ENCODE assay signal across 20 cellular contexts in the genomic region with DNA sequence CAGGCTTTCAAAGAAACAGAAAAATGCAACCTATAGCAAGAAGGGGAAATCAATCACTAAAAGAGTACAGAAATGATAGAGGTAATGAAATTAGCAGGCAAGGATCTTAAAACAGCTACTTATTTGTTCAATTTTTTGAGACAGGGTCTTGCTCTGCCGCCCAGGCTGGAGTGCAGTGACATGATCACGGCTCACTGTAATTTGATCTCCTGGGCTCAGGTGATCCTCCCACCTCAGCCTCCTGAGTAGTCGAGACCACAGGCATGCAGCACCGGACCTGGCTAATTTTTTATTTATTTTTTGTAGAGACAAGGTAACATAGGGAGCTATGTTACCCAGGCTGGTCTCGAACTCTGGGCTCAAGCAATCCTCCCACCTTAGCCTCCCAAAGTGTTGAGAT. TPM values are rescaled to one million over a fixed set of nuclear protein-coding genes. Genes with fewer than 3 reads are reported as not detected.
A peak's percentile ranks its signal among the peaks of the same experiment; 100 is the strongest.
DNase-seq lines count a peak whose midpoint lies in the region; ATAC-seq and TF ChIP-seq lines count a peak whose summit lies in the region.
"Had no signal": no experiment of that assay in that cellular context is flagged by ENCODE, and none has a peak within 500 bp of the region (broad histone marks: within the 10 kb centered on the region; RNA-seq: fewer than 3 reads in every experiment).

No MANE protein-coding gene starts in this region.

- CTCF ChIA-PET in HCT116 (lab: Charles Lee) = no interaction called here

- H2AFZ ChIP-seq in HCT116 (ENCODE audit: low read depth, low read length, poor library complexity, severe bottlenecking) = no peak overlapping the region
- H2AFZ ChIP-seq in smooth muscle cell (ENCODE audit: low read depth) = no peak overlapping the region

- H3K79me2 ChIP-seq in HCT116 (ENCODE audit: insufficient read depth, low read length) (no peaks in the 10 kb centered on the region), smooth muscle cell (ENCODE audit: low read depth) (no peaks in the 10 kb centered on the region)

- H3K27me3 ChIP-seq in HCT116 (ENCODE audit: insufficient read depth, low read length) = no peaks in the 10 kb centered on the region
- no peaks in the 10 kb centered on the region for H3K27me3 ChIP-seq in smooth muscle cell (ENCODE audit: low read depth)
- H3K27me3 ChIP-seq: BLaER1 had no signal

- peaks cover 10% of the 10 kb centered on the region for H3K4me1 Mint-ChIP-seq in activated T-cell treated with anti-CD3 and anti-CD28 coated beads, Interleukin-2, amount 50 U/mL, for 72 hours (ENCODE audit: low read depth)
- peaks cover 4% of the 10 kb centered on the region for H3K4me1 Mint-ChIP-seq in activated T-cell treated with anti-CD3 and anti-CD28 coated beads, Interleukin-2, amount 50 U/mL, for 4 hours (ENCODE audit: low read depth)
- H3K4me1 Mint-ChIP-seq in activated T-helper 17 cell treated with anti-CD3 and anti-CD28 coated beads, Interleukin-2, amount 50 U/mL, for 72 hours = peaks cover 11% of the 10 kb centered on the region
- H3K4me1 Mint-ChIP-seq in stimulated activated effector memory CD8-positive, alpha-beta T cell treated with anti-CD3 and anti-CD28 coated beads, Interleukin-12 subunit alpha, Interleukin-12 subunit beta, amount 100 ng/mL, for 72 hours = peaks cover 15% of the 10 kb centered on the region
- H3K4me1 Mint-ChIP-seq: CD14-positive monocyte had no signal

- H3F3A ChIP-seq in smooth muscle cell (ENCODE audit: low read depth) = no peaks in the 10 kb centered on the region

- no peak overlapping the region for H3K27ac ChIP-seq in HCT116 (ENCODE audit: low read depth, low read length)
- no peak overlapping the region for H3K27ac ChIP-seq in smooth muscle cell (ENCODE audit: low read depth)
- H3K27ac ChIP-seq: BLaER1 had no signal

- no peaks in the 10 kb centered on the region for H3K27me3 Mint-ChIP-seq in activated T-cell treated with anti-CD3 and anti-CD28 coated beads, Interleukin-2, amount 50 U/mL, for 72 hours (ENCODE audit: low read depth)
- no peaks in the 10 kb centered on the region for H3K27me3 Mint-ChIP-seq in activated T-cell treated with anti-CD3 and anti-CD28 coated beads, Interleukin-2, amount 50 U/mL, for 4 hours (ENCODE audit: low read depth)
- no peaks in the 10 kb centered on the region for H3K27me3 Mint-ChIP-seq in activated T-helper 17 cell treated with anti-CD3 and anti-CD28 coated beads, Interleukin-2, amount 50 U/mL, for 72 hours
- H3K27me3 Mint-ChIP-seq: CD4-positive, alpha-beta memory T cell had no signal

- RAD21 ChIA-PET in HCT116 (lab: Charles Lee; ENCODE audit: low non-redundant PET in 1 of 2, low total read pairs in 2 of 2, uncharacterized antibody in 2 of 2, unreplicated experiment in 2 of 2) = no interaction called here

- POLR2A ChIA-PET in HCT116 (lab: Charles Lee) = no interaction called here

- DNase-seq in activated T-cell treated with anti-CD3 and anti-CD28 coated beads, Interleukin-2, amount 50 U/mL, for 72 hours = no peak
- no peak for DNase-seq in activated T-cell treated with anti-CD3 and anti-CD28 coated beads, Interleukin-2, amount 50 U/mL, for 4 hours
- DNase-seq in HCT116 (ENCODE audit: low read depth, low spot score) (no peak), smooth muscle cell (lab: John Stamatoyannopoulos, UW; ENCODE audit: unreplicated experiment) (no peak)
- DNase-seq in stimulated activated effector memory CD8-positive, alpha-beta T cell treated with anti-CD3 and anti-CD28 coated beads, Interleukin-12 subunit alpha, Interleukin-12 subunit beta, amount 100 ng/mL, for 72 hours (ENCODE audit: low spot score in 2 of 2) = no peak
- no peak for DNase-seq in stimulated activated naive CD4-positive, alpha-beta T cell (lab: John Stamatoyannopoulos, UW)
- DNase-seq: 8988T; CD4-positive, alpha-beta memory T cell; DMS153; DMS79; GDM1; H9 had no signal

- H3K9me2 ChIP-seq in HCT116 (ENCODE audit: insufficient read depth) = no peaks in the 10 kb centered on the region

- no peak for ATAC-seq in activated T-cell treated with anti-CD3 and anti-CD28 coated beads, Interleukin-2, amount 50 U/mL, for 72 hours (replicated peaks in 1 of 2)
- ATAC-seq in activated T-cell treated with anti-CD3 and anti-CD28 coated beads, Interleukin-2, amount 50 U/mL, for 4 hours = no peak
- ATAC-seq in HCT116 = peak; percentile 69
- ATAC-seq in activated T-helper 17 cell treated with anti-CD3 and anti-CD28 coated beads, Interleukin-2, amount 50 U/mL, for 72 hours (replicated peaks) = peak; percentile 12
- ATAC-seq in stimulated activated effector memory CD8-positive, alpha-beta T cell treated with anti-CD3 and anti-CD28 coated beads, Interleukin-12 subunit alpha, Interleukin-12 subunit beta, amount 100 ng/mL, for 72 hours = no peak

- H3K4me3 ChIP-seq in HCT116 (replicated peaks in 1 of 2; ENCODE audit: low read depth in 1 of 2, low read length in 2 of 2) = no peak overlapping the region
- no peak overlapping the region for H3K4me3 ChIP-seq in smooth muscle cell
- H3K4me3 ChIP-seq: BLaER1 had no signal

- no peak for TF ChIP-seq CTCF in HCT116 (IDR thresholded peaks at IDR 0.05 in 2 of 3, conservative IDR thresholded peaks at IDR 0.05 in 1 of 3; ENCODE audit: borderline replicate concordance in 1 of 3, insufficient read depth in 1 of 3, low read depth in 2 of 3, low read length in 2 of 3)
- no peak for TF ChIP-seq CTCF in smooth muscle cell (IDR thresholded peaks at IDR 0.05; ENCODE audit: borderline replicate concordance, insufficient read depth, poor library complexity, severe bottlenecking)

- BruUV-seq in HCT116 (replicated peaks; lab: Mats Ljungman, UMichigan) = no TSS peak

- no peaks in the 10 kb centered on the region for H3K9me3 ChIP-seq in HCT116 (ENCODE audit: control insufficient read depth in 1 of 2, insufficient read depth in 1 of 2, low read depth in 1 of 2, low read length in 2 of 2)
- H3K9me3 ChIP-seq in smooth muscle cell (replicated peaks; ENCODE audit: low read depth) = no peaks in the 10 kb centered on the region
- H3K9me3 ChIP-seq: BLaER1 had no signal

- no peak for TF ChIP-seq POLR2A in HCT116 (IDR thresholded peaks at IDR 0.05; ENCODE audit: borderline replicate concordance, extremely low read depth, insufficient read depth, insufficient read length)

- peaks cover 8 to 34% of the 10 kb centered on the region in 2 donors for H3K36me3 Mint-ChIP-seq in activated T-cell treated with anti-CD3 and anti-CD28 coated beads, Interleukin-2, amount 50 U/mL, for 72 hours (ENCODE audit: insufficient read depth in 2 of 2)
- H3K36me3 Mint-ChIP-seq in activated T-cell treated with anti-CD3 and anti-CD28 coated beads, Interleukin-2, amount 50 U/mL, for 4 hours (ENCODE audit: insufficient read depth) = peaks cover 50% of the 10 kb centered on the region
- peaks cover 95% of the 10 kb centered on the region for H3K36me3 Mint-ChIP-seq in activated T-helper 17 cell treated with anti-CD3 and anti-CD28 coated beads, Interleukin-2, amount 50 U/mL, for 72 hours (ENCODE audit: low read depth)
- H3K36me3 Mint-ChIP-seq in stimulated activated effector memory CD8-positive, alpha-beta T cell treated with anti-CD3 and anti-CD28 coated beads, Interleukin-12 subunit alpha, Interleukin-12 subunit beta, amount 100 ng/mL, for 72 hours = peaks cover 98% of the 10 kb centered on the region

- H3K36me3 ChIP-seq in HCT116 (ENCODE audit: control insufficient read depth in 1 of 2, insufficient read depth in 2 of 2, low read length in 2 of 2) = peaks cover 10 to 19% of the 10 kb centered on the region in 2 experiments
- H3K36me3 ChIP-seq in smooth muscle cell (ENCODE audit: low read depth) = peaks cover 2% of the 10 kb centered on the region

- H3K9ac ChIP-seq in HCT116 (ENCODE audit: low read length) (no peak overlapping the region), smooth muscle cell (ENCODE audit: low read depth) (no peak overlapping the region)
- H3K9ac ChIP-seq: BLaER1 had no signal

- H3K27ac Mint-ChIP-seq in activated T-cell treated with anti-CD3 and anti-CD28 coated beads, Interleukin-2, amount 50 U/mL, for 72 hours = peak overlapping the region; percentile 85
- peak overlapping the region; percentile 91 for H3K27ac Mint-ChIP-seq in activated T-helper 17 cell treated with anti-CD3 and anti-CD28 coated beads, Interleukin-2, amount 50 U/mL, for 72 hours
- H3K27ac Mint-ChIP-seq in stimulated activated effector memory CD8-positive, alpha-beta T cell treated with anti-CD3 and anti-CD28 coated beads, Interleukin-12 subunit alpha, Interleukin-12 subunit beta, amount 100 ng/mL, for 72 hours = peak overlapping the region; percentile 44

- no peak overlapping the region for H3K4me3 Mint-ChIP-seq in activated T-cell treated with anti-CD3 and anti-CD28 coated beads, Interleukin-2, amount 50 U/mL, for 72 hours
- H3K4me3 Mint-ChIP-seq in activated T-cell treated with anti-CD3 and anti-CD28 coated beads, Interleukin-2, amount 50 U/mL, for 4 hours = no peak overlapping the region
- no peak overlapping the region for H3K4me3 Mint-ChIP-seq in activated T-helper 17 cell treated with anti-CD3 and anti-CD28 coated beads, Interleukin-2, amount 50 U/mL, for 72 hours
- H3K4me3 Mint-ChIP-seq in stimulated activated effector memory CD8-positive, alpha-beta T cell treated with anti-CD3 and anti-CD28 coated beads, Interleukin-12 subunit alpha, Interleukin-12 subunit beta, amount 100 ng/mL, for 72 hours = no peak overlapping the region
- H3K4me3 Mint-ChIP-seq: CD14-positive monocyte; CD4-positive, alpha-beta memory T cell; H9 had no signal

- H3K4me2 ChIP-seq in HCT116 (ENCODE audit: low read length) = peak overlapping the region; percentile 17; the same call in 1 of the 2 replicates
- no peak overlapping the region for H3K4me2 ChIP-seq in smooth muscle cell
- H3K4me2 ChIP-seq: BLaER1 had no signal

- H3K9me3 Mint-ChIP-seq in activated T-cell treated with anti-CD3 and anti-CD28 coated beads, Interleukin-2, amount 50 U/mL, for 72 hours = no peaks in the 10 kb centered on the region
- H3K9me3 Mint-ChIP-seq in activated T-cell treated with anti-CD3 and anti-CD28 coated beads, Interleukin-2, amount 50 U/mL, for 4 hours = no peaks in the 10 kb centered on the region
- H3K9me3 Mint-ChIP-seq in activated T-helper 17 cell treated with anti-CD3 and anti-CD28 coated beads, Interleukin-2, amount 50 U/mL, for 72 hours = no peaks in the 10 kb centered on the region
- H3K9me3 Mint-ChIP-seq in stimulated activated effector memory CD8-positive, alpha-beta T cell treated with anti-CD3 and anti-CD28 coated beads, Interleukin-12 subunit alpha, Interleukin-12 subunit beta, amount 100 ng/mL, for 72 hours = no peaks in the 10 kb centered on the region
- H3K9me3 Mint-ChIP-seq: CD4-positive, alpha-beta memory T cell; H9 had no signal

- WGBS in smooth muscle cell (ENCODE audit: low lambda C conversion rate) = 65% methylated on average over 5 of the region's 5 CpGs

- intact Hi-C loops in HCT116 (cut with micrococcal nuclease) = no loop called here

- H4K20me1 ChIP-seq in HCT116 (ENCODE audit: insufficient read depth) = no peaks in the 10 kb centered on the region
- H4K20me1 ChIP-seq in smooth muscle cell (ENCODE audit: low read depth) = no peaks in the 10 kb centered on the region
- H4K20me1 ChIP-seq: BLaER1 had no signal

- TF ChIP-seq RAD21 in HCT116 (IDR thresholded peaks at IDR 0.05; ENCODE audit: low read depth) = no peak

- H3K4me1 ChIP-seq in HCT116 (ENCODE audit: control insufficient read depth in 1 of 2, insufficient read depth in 2 of 2, low read length in 2 of 2) (peaks cover 7 to 8% of the 10 kb centered on the region in 2 experiments), smooth muscle cell (ENCODE audit: low read depth) (peaks cover 8% of the 10 kb centered on the region)
- H3K4me1 ChIP-seq: BLaER1 had no signal

RNA-seq across cellular contexts. Expression of a gene that starts 21.6 kb away (rescaled TPM):
- total RNA-seq in activated T-cell treated with anti-CD3 and anti-CD28 coated beads, Interleukin-2, amount 50 U/mL, for 72 hours = 10 to 100 TPM; 37.0 to 41.3 TPM
- 10 to 100 TPM; 21.8 to 41.7 (median 27.4) TPM for total RNA-seq in activated T-cell treated with anti-CD3 and anti-CD28 coated beads, Interleukin-2, amount 50 U/mL, for 4 hours
- 43.8 TPM for total RNA-seq in HCT116 (2021; ENCODE audit: unreplicated experiment)
- polyA plus RNA-seq in HCT116 (2012) = 22.3 and 23.1 TPM in 2 replicates
- total RNA-seq in activated T-helper 17 cell treated with anti-CD3 and anti-CD28 coated beads, Interleukin-2, amount 50 U/mL, for 72 hours = 10 to 100 TPM; 38.6 to 48.9 TPM
- total RNA-seq in smooth muscle cell = 12.9 and 16.9 TPM in 2 replicates
- 12.1 and 14.7 TPM in 2 replicates for polyA plus RNA-seq in smooth muscle cell

RNA-seq across cellular contexts. Expression of a gene that starts 28.9 kb away (rescaled TPM):
- total RNA-seq in activated T-cell treated with anti-CD3 and anti-CD28 coated beads, Interleukin-2, amount 50 U/mL, for 72 hours = not detected
- total RNA-seq in activated T-cell treated with anti-CD3 and anti-CD28 coated beads, Interleukin-2, amount 50 U/mL, for 4 hours = not detected
- not detected for total RNA-seq in HCT116 (2021; ENCODE audit: unreplicated experiment)
- polyA plus RNA-seq in HCT116 (2012) = 0.39 and 0.55 TPM in 2 replicates
- not detected for total RNA-seq in activated T-helper 17 cell treated with anti-CD3 and anti-CD28 coated beads, Interleukin-2, amount 50 U/mL, for 72 hours
- total RNA-seq in smooth muscle cell = not detected in 2 replicates
- not detected in 2 replicates for polyA plus RNA-seq in smooth muscle cell
- total RNA-seq: A673; CD4-positive, alpha-beta memory T cell; Daoy; H1; H9; HT-29 had no signal
- polyA plus RNA-seq: AG04450; CD14-positive monocyte; CD4-positive, alpha-beta memory T cell; H1 had no signal

Comparison
In these comparisons a context has a peak if more than half of its experiments do, and no peak if none do; other contexts are left out.
1. ATAC-seq: peak in HCT116 (single experiment) and activated T-helper 17 cell treated with anti-CD3 and anti-CD28 coated beads, Interleukin-2, amount 50 U/mL, for 72 hours (single experiment); none in activated T-cell treated with anti-CD3 and anti-CD28 coated beads, Interleukin-2, amount 50 U/mL, for 72 hours (0 of 2), activated T-cell treated with anti-CD3 and anti-CD28 coated beads, Interleukin-2, amount 50 U/mL, for 4 hours (0 of 2) and stimulated activated effector memory CD8-positive, alpha-beta T cell treated with anti-CD3 and anti-CD28 coated beads, Interleukin-12 subunit alpha, Interleukin-12 subunit beta, amount 100 ng/mL, for 72 hours (single experiment).
2. Peak in every context shown above with its lines, with median percentiles within 50 percentile points of each other: H3K27ac Mint-ChIP-seq.